In the genomic region with DNA sequence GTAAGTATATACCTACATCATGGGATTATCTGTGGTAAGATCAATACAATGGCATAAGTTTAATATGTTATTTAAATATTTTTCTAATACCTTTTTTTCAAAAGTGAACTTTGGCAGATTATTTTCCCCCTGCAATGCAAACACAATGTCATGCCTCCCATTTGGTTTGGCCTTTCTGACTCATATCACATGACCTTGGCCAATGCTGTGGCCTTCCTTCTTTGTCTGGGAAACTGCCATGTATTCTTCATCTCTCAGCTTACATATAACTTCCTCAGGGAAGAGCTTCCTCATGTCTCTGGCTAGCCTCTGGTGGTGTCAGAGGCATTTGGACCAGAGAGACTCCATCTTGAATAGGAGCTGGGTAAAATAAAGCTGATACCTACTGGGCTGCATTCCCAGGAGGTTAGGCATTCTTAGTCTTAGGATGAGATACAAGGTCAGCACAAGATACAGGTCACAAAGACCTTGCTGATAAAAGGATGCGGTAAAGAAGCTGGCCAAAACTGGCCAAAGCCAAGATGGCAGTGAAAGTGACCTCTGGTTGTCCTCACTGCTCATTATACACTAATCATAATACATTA, we compare ENCODE assay signal across 28 cellular contexts.
"Had no signal": no experiment of that assay in that cellular context is flagged by ENCODE, and none has a peak within 500 bp of the region (broad histone marks: within the 10 kb centered on the region; RNA-seq: fewer than 3 reads in every experiment).

No MANE protein-coding gene starts in this region.

- H3K9me3 ChIP-seq: gastrocnemius medialis, lower lobe of right lung, suprapubic skin, upper lobe of right lung had no signal

- H3K4me3 ChIP-seq: gastrocnemius medialis, lower lobe of right lung, neural progenitor cell, stomach, suprapubic skin, tibial artery, upper lobe of right lung had no signal

- H3K27me3 ChIP-seq: brain microvascular endothelial cell, gastrocnemius medialis, neural progenitor cell, stomach, suprapubic skin, tibial artery, upper lobe of right lung had no signal

- FAIRE-seq: astrocyte, keratinocyte had no signal

- H3K4me2 ChIP-seq: neural progenitor cell had no signal

- H3K36me3 ChIP-seq: brain microvascular endothelial cell, gastrocnemius medialis, lower lobe of right lung, neural progenitor cell, stomach, suprapubic skin, tibial artery, upper lobe of right lung had no signal

- H3K4me1 ChIP-seq: gastrocnemius medialis, lower lobe of right lung, neural progenitor cell, stomach, suprapubic skin, tibial artery, upper lobe of right lung had no signal

- H3K27ac ChIP-seq: brain microvascular endothelial cell, gastrocnemius medialis, lower lobe of right lung, neural progenitor cell, stomach, suprapubic skin, tibial artery, upper lobe of right lung had no signal

- H2AFZ ChIP-seq: neural progenitor cell had no signal

- H3K9ac ChIP-seq: neural progenitor cell had no signal

- DNase-seq: activated CD4-positive, alpha-beta T cell treated with anti-CD3 and anti-CD28 coated beads for 1 hour; activated CD4-positive, alpha-beta T cell treated with anti-CD3 and anti-CD28 coated beads, Interleukin-2, amount 50 U/mL, for 4 hours; activated naive CD4-positive, alpha-beta T cell treated with Interleukin-2 at 50 U/mL for 16 hours; activated T-cell treated with anti-CD3 and anti-CD28 coated beads for 4 hours; activated T-cell treated with anti-CD3 and anti-CD28 coated beads, Interleukin-2, amount 50 U/mL, for 72 hours; brain microvascular endothelial cell; cortex of kidney; effector memory CD8-positive, alpha-beta T cell; gastrocnemius medialis; head of caudate nucleus; hippocampal formation; lower lobe of right lung; mesenchymal stem cell; natural killer cell; posterior cingulate gyrus; right cardiac atrium; stimulated activated CD4-positive, alpha-beta T cell treated with anti-CD3 and anti-CD28 coated beads, Interleukin-15, amount 100 ng/mL, for 24 hours; stimulated activated CD4-positive, alpha-beta T cell treated with anti-CD3 and anti-CD28 coated beads, Interleukin-2, amount 100 ng/mL, for 24 hours; stimulated activated naive B cell treated with anti-CD40 and anti-IgM and Interleukin-4, amounts not matched to agents 10 μg/mL and 1 μg/mL and 100 μg/mL, for 72 hours; stomach; T-helper 17 cell; T1000; tibial artery; upper lobe of right lung had no signal
